In genomic region chr2:169827272-169828140, GRCh38 we compare ENCODE assay signal across 8 cellular contexts. TPM values are rescaled to one million over a fixed set of nuclear protein-coding genes. Genes with fewer than 3 reads are reported as not detected.
A peak's percentile ranks its signal among the peaks of the same experiment; 100 is the strongest.
DNase-seq lines count a peak whose midpoint lies in the region; ATAC-seq, FAIRE-seq and TF ChIP-seq lines count a peak whose summit lies in the region.

A gene with protein sequence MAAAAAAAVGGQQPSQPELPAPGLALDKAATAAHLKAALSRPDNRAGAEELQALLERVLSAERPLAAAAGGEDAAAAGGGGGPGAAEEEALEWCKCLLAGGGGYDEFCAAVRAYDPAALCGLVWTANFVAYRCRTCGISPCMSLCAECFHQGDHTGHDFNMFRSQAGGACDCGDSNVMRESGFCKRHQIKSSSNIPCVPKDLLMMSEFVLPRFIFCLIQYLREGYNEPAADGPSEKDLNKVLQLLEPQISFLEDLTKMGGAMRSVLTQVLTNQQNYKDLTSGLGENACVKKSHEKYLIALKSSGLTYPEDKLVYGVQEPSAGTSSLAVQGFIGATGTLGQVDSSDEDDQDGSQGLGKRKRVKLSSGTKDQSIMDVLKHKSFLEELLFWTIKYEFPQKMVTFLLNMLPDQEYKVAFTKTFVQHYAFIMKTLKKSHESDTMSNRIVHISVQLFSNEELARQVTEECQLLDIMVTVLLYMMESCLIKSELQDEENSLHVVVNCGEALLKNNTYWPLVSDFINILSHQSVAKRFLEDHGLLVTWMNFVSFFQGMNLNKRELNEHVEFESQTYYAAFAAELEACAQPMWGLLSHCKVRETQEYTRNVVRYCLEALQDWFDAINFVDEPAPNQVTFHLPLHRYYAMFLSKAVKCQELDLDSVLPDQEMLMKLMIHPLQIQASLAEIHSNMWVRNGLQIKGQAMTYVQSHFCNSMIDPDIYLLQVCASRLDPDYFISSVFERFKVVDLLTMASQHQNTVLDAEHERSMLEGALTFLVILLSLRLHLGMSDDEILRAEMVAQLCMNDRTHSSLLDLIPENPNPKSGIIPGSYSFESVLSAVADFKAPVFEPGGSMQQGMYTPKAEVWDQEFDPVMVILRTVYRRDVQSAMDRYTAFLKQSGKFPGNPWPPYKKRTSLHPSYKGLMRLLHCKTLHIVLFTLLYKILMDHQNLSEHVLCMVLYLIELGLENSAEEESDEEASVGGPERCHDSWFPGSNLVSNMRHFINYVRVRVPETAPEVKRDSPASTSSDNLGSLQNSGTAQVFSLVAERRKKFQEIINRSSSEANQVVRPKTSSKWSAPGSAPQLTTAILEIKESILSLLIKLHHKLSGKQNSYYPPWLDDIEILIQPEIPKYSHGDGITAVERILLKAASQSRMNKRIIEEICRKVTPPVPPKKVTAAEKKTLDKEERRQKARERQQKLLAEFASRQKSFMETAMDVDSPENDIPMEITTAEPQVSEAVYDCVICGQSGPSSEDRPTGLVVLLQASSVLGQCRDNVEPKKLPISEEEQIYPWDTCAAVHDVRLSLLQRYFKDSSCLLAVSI (N-terminal part only) (plus strand): TSS chr2:169827454. CDS start chr2:169827508, 54 bp downstream.

- H3K79me2 ChIP-seq in H1 (ENCODE audit: control insufficient read depth in 1 of 2, insufficient read depth in 2 of 2, low read length in 2 of 2) (peaks cover 0 to 47% of the 10 kb centered on the region in 2 experiments; a peak in 2 of 4 replicates), mesendoderm (ENCODE audit: control insufficient read depth, insufficient read depth, low read length) (peaks cover 5% of the 10 kb centered on the region)

- H3K4me3 ChIP-seq in H1 (ENCODE audit: extremely low read depth in 1 of 4, insufficient read depth in 2 of 4, low read depth in 3 of 4, low read length in 4 of 4) (peak within 1 kb of the TSS; percentile 76 to 92 (median 80)), mesendoderm (ENCODE audit: low read length) (peak within 1 kb of the TSS; percentile 50)

- H3K4me2 ChIP-seq in H1 (ENCODE audit: insufficient read depth in 1 of 2, low read depth in 2 of 2, low read length in 2 of 2) = peak within 1 kb of the TSS; percentile 89 to 95
- H3K4me2 ChIP-seq in mesendoderm (ENCODE audit: low read length) = peak within 1 kb of the TSS; percentile 89

- H2BK5ac ChIP-seq in H1 (ENCODE audit: low read depth, low read length) (no peak within 1 kb of the TSS), mesendoderm (ENCODE audit: low read length) (no peak within 1 kb of the TSS)

- POLR2A ChIA-PET in H1 (lab: Charles Lee; ENCODE audit: partially characterized antibody) = interaction anchor here (0.8 to 2.3 kb wide), 10 partner anchors 8 to 243 kb away, joined by 3 to 7 read pairs (median 3); partner anchors contain the start of genes PPIG and SSB

- H3K56ac ChIP-seq in H1 (replicated peaks; ENCODE audit: insufficient read length, low read depth, low read length) = no peak within 1 kb of the TSS
- H3K56ac ChIP-seq in mesendoderm (ENCODE audit: low read length) = peak within 1 kb of the TSS; percentile 93

- no peaks in the 10 kb centered on the region for H3K9me3 ChIP-seq in H1 (ENCODE audit: insufficient read depth in 2 of 2, low read depth in 1 of 2, low read length in 1 of 2)

- 0 out of 3 replicates have a peak, but pooled peaks of 1 of the 2 experiments have one; percentile 39 for TF ChIP-seq EP300 in H1 (IDR thresholded peaks at IDR 0.05; ENCODE audit: borderline replicate concordance in 1 of 2, low read depth in 2 of 2, low read length in 2 of 2)

- no peak within 1 kb of the TSS for H2BK120ac ChIP-seq in H1 (replicated peaks; ENCODE audit: low read depth, low read length)
- no peak within 1 kb of the TSS for H2BK120ac ChIP-seq in mesendoderm (ENCODE audit: low read depth, low read length)

- H3K36me3 Mint-ChIP-seq in activated CD8-positive, alpha-beta memory T cell treated with anti-CD3 and anti-CD28 coated beads, Interleukin-2, amount 10 ng/mL, durations not matched to agents 7 days and 5 days = peaks cover 15% of the 10 kb centered on the region

- H3K4me1 Mint-ChIP-seq in activated CD8-positive, alpha-beta memory T cell treated with anti-CD3 and anti-CD28 coated beads, Interleukin-2, amount 10 ng/mL, durations not matched to agents 7 days and 5 days = peaks cover 48% of the 10 kb centered on the region

- CTCF ChIA-PET in activated CD8-positive, alpha-beta memory T cell treated with anti-CD3 and anti-CD28 coated beads, Interleukin-2, amount 10 ng/mL, durations not matched to agents 7 days and 5 days (lab: Charles Lee) = interaction anchor here (0.6 to 2.5 kb wide), 9 partner anchors 9 to 348 kb away, joined by 3 to 7 read pairs (median 4); partner anchors contain the start of genes BBS5 and SSB
- CTCF ChIA-PET in H1 (lab: Charles Lee; ENCODE audit: partially characterized antibody) = interaction anchor here (0.8 to 1.6 kb wide), 5 partner anchors 14 to 350 kb away, joined by 3 to 9 read pairs (median 6); no protein-coding TSS in a partner anchor

- H3K23me2 ChIP-seq in H1 (ENCODE audit: low read depth, low read length) = peaks cover 13% of the 10 kb centered on the region

- H3K79me1 ChIP-seq in H1 (ENCODE audit: low read depth, low read length) (peaks cover 4% of the 10 kb centered on the region), mesendoderm (ENCODE audit: low read length) (peaks cover 10% of the 10 kb centered on the region)

- no peak for FAIRE-seq in H1 (lab: Jason Lieb, UNC)

- H3K18ac ChIP-seq in H1 (ENCODE audit: extremely low read depth, low read length) (peak within 1 kb of the TSS; percentile 60; the same call in 1 of the 2 replicates), mesendoderm (ENCODE audit: low read length) (peak within 1 kb of the TSS; percentile 90)

- peaks cover 8 to 12% of the 10 kb centered on the region in 2 experiments for H4K20me1 ChIP-seq in H1 (replicated peaks in 1 of 2; ENCODE audit: control insufficient read depth in 1 of 2, insufficient read depth in 2 of 2, low read length in 2 of 2)

- H3K27me3 Mint-ChIP-seq in activated CD8-positive, alpha-beta memory T cell treated with anti-CD3 and anti-CD28 coated beads, Interleukin-2, amount 10 ng/mL, durations not matched to agents 7 days and 5 days = no peaks in the 10 kb centered on the region

- no peak within 1 kb of the TSS for H2BK20ac ChIP-seq in H1 (ENCODE audit: low read length)

- H3K14ac ChIP-seq in H1 (ENCODE audit: insufficient read length) = no peak within 1 kb of the TSS

- H3K4ac ChIP-seq in H1 (replicated peaks; ENCODE audit: insufficient read length, low read depth, low read length) (no peak within 1 kb of the TSS), mesendoderm (ENCODE audit: low read depth, low read length) (no peak within 1 kb of the TSS)

- H3K23ac ChIP-seq in H1 (ENCODE audit: insufficient read length) (no peak within 1 kb of the TSS), mesendoderm (ENCODE audit: low read length) (peak within 1 kb of the TSS; percentile 59)

- H3K27ac Mint-ChIP-seq in activated CD8-positive, alpha-beta memory T cell treated with anti-CD3 and anti-CD28 coated beads, Interleukin-2, amount 10 ng/mL, durations not matched to agents 7 days and 5 days = peak within 1 kb of the TSS; percentile 82

- WGBS in H1 (ENCODE audit: extremely low coverage in 1 of 2, insufficient coverage in 1 of 2, insufficient read length in 1 of 2, insufficient replicate concordance in 2 of 2, low coverage in 1 of 2, low lambda C conversion rate in 2 of 2, missing lambda C conversion rate in 1 of 2), 2 experiments = 4% methylated on average over 45 of the region's 104 CpGs; no CpG with 5 or more reads in 1 of the 2 experiments
- no CpG with 5 or more reads among the region's 104 CpGs for WGBS in mesendoderm (ENCODE audit: extremely low coverage, insufficient coverage, low lambda C conversion rate)

- H3K27ac ChIP-seq in H1 (ENCODE audit: low read depth, low read length) (no peak within 1 kb of the TSS), mesendoderm (ENCODE audit: low read depth, low read length) (peak within 1 kb of the TSS; percentile 78)

- no peak for TF ChIP-seq CTCF in H1 (IDR thresholded peaks at IDR 0.05; ENCODE audit: control extremely low read depth in 1 of 3, insufficient read depth in 1 of 3, low read depth in 1 of 3, low read length in 3 of 3)

- H3K27me3 ChIP-seq in H1 (replicated peaks in 1 of 4; ENCODE audit: control insufficient read depth in 3 of 4, extremely low read depth in 1 of 4, insufficient read depth in 3 of 4, low read length in 3 of 4) (no peaks in the 10 kb centered on the region), mesendoderm (ENCODE audit: insufficient read depth, low read length, poor library complexity) (no peaks in the 10 kb centered on the region)

- H3K36me3 ChIP-seq in H1 (ENCODE audit: control insufficient read depth in 2 of 4, insufficient read depth in 4 of 4, low read length in 3 of 4) (no peaks in the 10 kb centered on the region; a peak in 1 of 8 replicates), mesendoderm (ENCODE audit: control insufficient read depth, insufficient read depth, low read length) (no peaks in the 10 kb centered on the region)

- TF ChIP-seq RAD21 in H1 (IDR thresholded peaks at IDR 0.05 in 1 of 2, conservative IDR thresholded peaks at IDR 0.05 in 1 of 2; ENCODE audit: low read depth in 2 of 2, low read length in 2 of 2) = peak in 1 of 2 experiments; percentile 1; a peak in 1 of 4 replicates

- peak within 1 kb of the TSS; percentile 40 for H4K8ac ChIP-seq in H1 (ENCODE audit: extremely low read depth, insufficient read depth, low read length)
- H4K8ac ChIP-seq in mesendoderm (ENCODE audit: low read depth, low read length) = no peak within 1 kb of the TSS

- H4K91ac ChIP-seq in H1 (replicated peaks; ENCODE audit: insufficient read length, low read length) = no peak within 1 kb of the TSS

- peak; percentile 81 to 85 for TF ChIP-seq POLR2A in H1 (IDR thresholded peaks at IDR 0.05; ENCODE audit: control extremely low read depth in 1 of 2, low read depth in 2 of 2, low read length in 2 of 2)

- peak within 1 kb of the TSS; percentile 84 for H4K5ac ChIP-seq in H1 (ENCODE audit: insufficient read length, low read depth, low read length)
- H4K5ac ChIP-seq in mesendoderm (ENCODE audit: low read length) = no peak within 1 kb of the TSS

- H2AFZ ChIP-seq in H1 (ENCODE audit: low read length) = no peak within 1 kb of the TSS

- DNase-seq in COLO668 (lab: John Stamatoyannopoulos, UW; ENCODE audit: unreplicated experiment) (peak; percentile 93), HS-5 (ENCODE audit: low read depth) (peak; percentile 53), NOMO-1 treated with dmso at 0.1 percent for 144 hours (lab: John Stamatoyannopoulos, UW; ENCODE audit: unreplicated experiment) (peak; percentile 93), H1 (ENCODE audit: low read depth in 1 of 2, low spot score in 2 of 2) (peak; percentile 80 to 94), mesendoderm (peak; percentile 95)
- DNase-seq in activated CD8-positive, alpha-beta memory T cell treated with anti-CD3 and anti-CD28 coated beads, Interleukin-2, amount 10 ng/mL, durations not matched to agents 7 days and 5 days = peak; percentile 93
- DNase-seq in stimulated activated CD8-positive, alpha-beta memory T cell treated with anti-CD3 and anti-CD28 coated beads, Interleukin-12 subunit alpha, Interleukin-12 subunit beta, amount 100 ng/mL, for 4 hours (ENCODE audit: low read depth) = peak; percentile 83

- ATAC-seq in GM19468 (IDR thresholded peaks at IDR 0.05; ENCODE audit: extremely low read depth, unreplicated experiment) = peak; percentile 69
- peak; percentile 84 for ATAC-seq in activated CD8-positive, alpha-beta memory T cell treated with anti-CD3 and anti-CD28 coated beads, Interleukin-2, amount 10 ng/mL, durations not matched to agents 7 days and 5 days

- H3K4me1 ChIP-seq in H1 (replicated peaks in 1 of 4; ENCODE audit: control insufficient read depth in 3 of 4, insufficient read depth in 4 of 4, low read length in 3 of 4) (peaks cover 0 to 10% (median 3%) of the 10 kb centered on the region in 4 experiments; a peak in 4 of 7 replicates), mesendoderm (ENCODE audit: control insufficient read depth, low read depth, low read length) (peaks cover 6% of the 10 kb centered on the region)

- H2AK5ac ChIP-seq in H1 (ENCODE audit: low read depth, low read length) (no peak within 1 kb of the TSS), mesendoderm (ENCODE audit: low read length) (no peak within 1 kb of the TSS)

- H2BK15ac ChIP-seq in H1 (ENCODE audit: low read length) = no peak within 1 kb of the TSS
- no peak within 1 kb of the TSS for H2BK15ac ChIP-seq in mesendoderm (replicated peaks; ENCODE audit: low read depth)

- peak within 1 kb of the TSS; percentile 89 for H3K4me3 Mint-ChIP-seq in activated CD8-positive, alpha-beta memory T cell treated with anti-CD3 and anti-CD28 coated beads, Interleukin-2, amount 10 ng/mL, durations not matched to agents 7 days and 5 days

- no peak within 1 kb of the TSS for H2BK12ac ChIP-seq in H1 (ENCODE audit: low read depth, low read length)

- no peaks in the 10 kb centered on the region for H3K9me3 Mint-ChIP-seq in activated CD8-positive, alpha-beta memory T cell treated with anti-CD3 and anti-CD28 coated beads, Interleukin-2, amount 10 ng/mL, durations not matched to agents 7 days and 5 days (ENCODE audit: low read depth)

- peak within 1 kb of the TSS; percentile 47 to 97 (median 64) for H3K9ac ChIP-seq in H1 (replicated peaks in 1 of 4; ENCODE audit: extremely low read depth in 1 of 4, low read depth in 3 of 4, low read length in 3 of 4)
- peak within 1 kb of the TSS; percentile 88 for H3K9ac ChIP-seq in mesendoderm (ENCODE audit: low read length)

RNA-seq across cellular contexts. Expression of the gene that starts here (rescaled TPM):
- 10 to 100 TPM; 21.3 to 23.2 TPM for total RNA-seq in activated CD8-positive, alpha-beta memory T cell treated with anti-CD3 and anti-CD28 coated beads, Interleukin-2, amount 10 ng/mL, durations not matched to agents 7 days and 5 days
- 16.4 and 17.7 TPM in 2 replicates for total RNA-seq in H1 (2021; fragmentation: NEBNext Ultra II Directional; extraction: Animal tissue kit (Norgen Biotek cat#: 25700))
- polyA plus RNA-seq in H1 (2011; rRNA removed) = 2.3 and 3.7 TPM in 2 replicates
- polyA plus RNA-seq in H1 (2011; cell fraction: cytosol; rRNA removed) = 5.2 TPM
- polyA plus RNA-seq in H1 (2011; cell fraction: nucleus; rRNA removed) = 5.3 TPM
- polyA plus RNA-seq in H1 (2012, experiment 1 of 2) = 5.3 to 9.5 TPM (median 6.5 TPM) in 4 replicates
- polyA plus RNA-seq in H1 (2012, experiment 2 of 2) = 0.62 TPM
- 9.7 TPM for polyA plus RNA-seq in H1 (2013, experiment 1 of 2)
- 9.6 TPM for polyA plus RNA-seq in H1 (2013, experiment 2 of 2)
- polyA minus RNA-seq in H1 (2011; rRNA and poly(A)+ RNA removed) = 16.5 and 21.4 TPM in 2 replicates
- polyA minus RNA-seq in H1 (2011; cell fraction: cytosol; rRNA and poly(A)+ RNA removed) = 9.8 TPM
- polyA minus RNA-seq in H1 (2011; cell fraction: nucleus; rRNA and poly(A)+ RNA removed) = 43.3 TPM
- 7.8 TPM for polyA plus RNA-seq in mesendoderm (2013, experiment 1 of 2)
- polyA plus RNA-seq in mesendoderm (2013, experiment 2 of 2) = 7.9 TPM
